10 cellular contexts compared by ENCODE assay signal in the genomic region with DNA sequence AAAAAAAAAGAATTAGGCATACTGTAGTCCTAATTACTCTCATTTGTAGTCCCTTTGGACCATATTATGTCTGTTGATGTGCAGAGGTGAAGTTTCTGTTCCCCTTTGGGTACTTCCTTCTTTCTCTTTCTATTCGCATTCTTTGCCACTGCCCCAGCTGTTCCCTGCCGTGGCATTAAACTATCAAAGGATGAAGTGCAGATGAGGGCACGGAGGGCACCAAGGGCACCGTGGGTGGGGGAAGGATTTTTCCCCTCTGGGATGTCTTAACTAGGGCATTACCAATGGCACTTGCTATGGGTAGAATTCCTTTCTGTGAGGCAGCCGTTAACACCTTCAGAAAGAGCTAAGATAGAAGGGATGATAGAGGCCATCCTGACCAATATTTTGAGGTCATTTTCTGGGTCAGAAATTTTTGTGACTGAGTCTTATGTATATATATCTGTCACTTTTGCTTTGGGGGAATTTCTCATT. TPM values are rescaled to one million over a fixed set of nuclear protein-coding genes. Genes with fewer than 3 reads are reported as not detected.
A peak's percentile ranks its signal among the peaks of the same experiment; 100 is the strongest.
DNase-seq lines count a peak whose midpoint lies in the region; ATAC-seq, FAIRE-seq and TF ChIP-seq lines count a peak whose summit lies in the region.
"Had no signal": no experiment of that assay in that cellular context is flagged by ENCODE, and none has a peak within 500 bp of the region (broad histone marks: within the 10 kb centered on the region; RNA-seq: fewer than 3 reads in every experiment).

No MANE protein-coding gene starts in this region.

- DNase-seq in GM12891 (ENCODE audit: insufficient read length, low spot score) (no peak), T1000 (lab: John Stamatoyannopoulos, UW) (no peak), NCI-H2107 treated with DMSO at 0.1 percent for 48 hours (lab: John Stamatoyannopoulos, UW; ENCODE audit: unreplicated experiment) (no peak), NCI-H187 treated with DMSO at 0.1 percent for 48 hours (lab: John Stamatoyannopoulos, UW) (no peak), right atrium auricular region (ENCODE audit: low spot score) (no peak)
- no peak for DNase-seq in activated T-helper 2 cell treated with anti-CD3 and anti-CD28 coated beads, Interferon-gamma antibody, Interleukin-2, Interleukin-4, amounts not matched to agents 10 μg/mL and 5 μg/mL and 100 μg/mL, durations not matched to agents 14 hours and 24 hours and 36 hours (ENCODE audit: low spot score)
- DNase-seq: NCI-H748 treated with DMSO at 0.1 percent for 48 hours had no signal

- peaks cover 0 to 18% of the 10 kb centered on the region in 2 donors for H3K4me1 ChIP-seq in right atrium auricular region

- ATAC-seq in GM21367 (IDR thresholded peaks at IDR 0.05; ENCODE audit: unreplicated experiment) (peak; percentile 73), HG03432 (IDR thresholded peaks at IDR 0.05; ENCODE audit: unreplicated experiment) (peak; percentile 86)

- H3K27ac Mint-ChIP-seq in activated T-helper 2 cell treated with anti-CD3 and anti-CD28 coated beads, Interferon-gamma antibody, Interleukin-2, Interleukin-4, amounts not matched to agents 10 μg/mL and 5 μg/mL and 100 μg/mL, durations not matched to agents 14 hours and 24 hours and 36 hours = peak overlapping the region; percentile 67

- no peaks in the 10 kb centered on the region for H3K27me3 ChIP-seq in right atrium auricular region

- H3K4me3 ChIP-seq in right atrium auricular region = no peak overlapping the region

- FAIRE-seq in GM12891 (lab: Jason Lieb, UNC) = peak; percentile 75
- FAIRE-seq: G401.6 had no signal

- peak overlapping the region; percentile 59 for H3K4me3 Mint-ChIP-seq in activated T-helper 2 cell treated with anti-CD3 and anti-CD28 coated beads, Interferon-gamma antibody, Interleukin-2, Interleukin-4, amounts not matched to agents 10 μg/mL and 5 μg/mL and 100 μg/mL, durations not matched to agents 14 hours and 24 hours and 36 hours (ENCODE audit: low read depth)

- no peak for TF ChIP-seq CTCF in right atrium auricular region (IDR thresholded peaks at IDR 0.05)

- H3K36me3 Mint-ChIP-seq in activated T-helper 2 cell treated with anti-CD3 and anti-CD28 coated beads, Interferon-gamma antibody, Interleukin-2, Interleukin-4, amounts not matched to agents 10 μg/mL and 5 μg/mL and 100 μg/mL, durations not matched to agents 14 hours and 24 hours and 36 hours (ENCODE audit: low read depth) = no peaks in the 10 kb centered on the region

- no peaks in the 10 kb centered on the region for H3K36me3 ChIP-seq in right atrium auricular region

- no peak overlapping the region for H3K27ac ChIP-seq in right atrium auricular region

- no peaks in the 10 kb centered on the region for H3K9me3 Mint-ChIP-seq in activated T-helper 2 cell treated with anti-CD3 and anti-CD28 coated beads, Interferon-gamma antibody, Interleukin-2, Interleukin-4, amounts not matched to agents 10 μg/mL and 5 μg/mL and 100 μg/mL, durations not matched to agents 14 hours and 24 hours and 36 hours

- intact Hi-C loops in activated T-helper 2 cell treated with anti-CD3 and anti-CD28 coated beads, Interferon-gamma antibody, Interleukin-2, Interleukin-4, amounts not matched to agents 10 μg/mL and 5 μg/mL and 100 μg/mL, durations not matched to agents 14 hours and 24 hours and 36 hours (cut with micrococcal nuclease) = loop anchor here (5.0 kb wide), 1 partner anchor 122 kb away; no protein-coding TSS in a partner anchor

- H3K9me3 ChIP-seq in right atrium auricular region = no peaks in the 10 kb centered on the region

- peaks cover 43% of the 10 kb centered on the region for H3K4me1 Mint-ChIP-seq in activated T-helper 2 cell treated with anti-CD3 and anti-CD28 coated beads, Interferon-gamma antibody, Interleukin-2, Interleukin-4, amounts not matched to agents 10 μg/mL and 5 μg/mL and 100 μg/mL, durations not matched to agents 14 hours and 24 hours and 36 hours (ENCODE audit: low read depth)

- TF ChIP-seq POLR2A in GM12891 (IDR thresholded peaks at IDR 0.05; ENCODE audit: low read depth, low read length) = no peak

- H3K27me3 Mint-ChIP-seq in activated T-helper 2 cell treated with anti-CD3 and anti-CD28 coated beads, Interferon-gamma antibody, Interleukin-2, Interleukin-4, amounts not matched to agents 10 μg/mL and 5 μg/mL and 100 μg/mL, durations not matched to agents 14 hours and 24 hours and 36 hours (ENCODE audit: low read depth) = peaks cover 1% of the 10 kb centered on the region

TF ChIP-seq in GM12891, 5 proteins besides CTCF, POLR2A, EP300 and RAD21:
- TF ChIP-seq SPI1 (IDR thresholded peaks at IDR 0.05; ENCODE audit: low read depth, low read length) (peak; percentile 98), TAF1 (IDR thresholded peaks at IDR 0.05; ENCODE audit: low read depth, low read length) (no peak), POLR2AphosphoS5 (IDR thresholded peaks at IDR 0.05; ENCODE audit: low read depth, low read length) (no peak), PAX5 (IDR thresholded peaks at IDR 0.05; ENCODE audit: insufficient read depth, low read length, severe bottlenecking) (no peak), POU2F2 (IDR thresholded peaks at IDR 0.05; ENCODE audit: low read depth, low read length) (peak; percentile 38; the same call in 1 of the 2 replicates)

RNA-seq across cellular contexts. Expression of a gene that starts 4.9 kb away (rescaled TPM):
- 59.4 TPM for polyA plus RNA-seq in GM12891 (2012; ENCODE audit: low read depth, missing spikeins)
- 92.3 and 98.8 TPM in 2 replicates for total RNA-seq in activated T-helper 2 cell treated with anti-CD3 and anti-CD28 coated beads, Interferon-gamma antibody, Interleukin-2, Interleukin-4, amounts not matched to agents 10 μg/mL and 5 μg/mL and 100 μg/mL, durations not matched to agents 14 hours and 24 hours and 36 hours
- 100 to 1,000 TPM; 136 to 158 TPM for total RNA-seq in right atrium auricular region

RNA-seq across cellular contexts. Expression of a gene that starts 44.4 kb away (rescaled TPM):
- polyA plus RNA-seq in GM12891 (2012; ENCODE audit: low read depth, missing spikeins) = 4.6 TPM
- total RNA-seq in activated T-helper 2 cell treated with anti-CD3 and anti-CD28 coated beads, Interferon-gamma antibody, Interleukin-2, Interleukin-4, amounts not matched to agents 10 μg/mL and 5 μg/mL and 100 μg/mL, durations not matched to agents 14 hours and 24 hours and 36 hours = 12.1 and 13.0 TPM in 2 replicates
- total RNA-seq in right atrium auricular region = 10 to 100 TPM; 16.5 to 20.6 TPM
